24 cellular contexts compared by ENCODE assay signal in the genomic region with DNA sequence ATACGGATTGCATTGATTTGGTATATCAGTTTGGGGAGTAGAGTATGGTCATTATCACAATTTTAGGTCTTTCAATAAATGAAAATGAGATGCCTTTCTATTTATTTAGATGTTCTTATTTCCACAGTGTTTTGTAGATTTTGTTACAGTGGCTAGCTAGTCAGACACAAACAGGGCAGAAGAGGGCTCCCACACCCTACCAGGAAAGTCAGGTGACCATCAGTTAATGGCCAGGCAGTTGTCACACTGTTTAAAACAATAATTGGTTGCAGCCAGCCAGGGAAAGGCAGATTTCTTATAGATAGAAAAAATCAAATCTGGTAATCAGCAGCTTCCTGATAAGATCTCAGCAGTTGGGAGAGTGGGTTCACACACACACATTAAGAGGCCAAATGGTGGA. TPM values are rescaled to one million over a fixed set of nuclear protein-coding genes. Genes with fewer than 3 reads are reported as not detected.
DNase-seq lines count a peak whose midpoint lies in the region; ATAC-seq, FAIRE-seq and TF ChIP-seq lines count a peak whose summit lies in the region.
"Had no signal": no experiment of that assay in that cellular context is flagged by ENCODE, and none has a peak within 500 bp of the region (broad histone marks: within the 10 kb centered on the region; RNA-seq: fewer than 3 reads in every experiment).

No MANE protein-coding gene starts in this region.

- H3K9me3 ChIP-seq in liver (ENCODE audit: control insufficient read depth in 4 of 4, low read length in 3 of 4) (no peaks in the 10 kb centered on the region), HepG2 (ENCODE audit: low read length) (no peaks in the 10 kb centered on the region)

- no peak overlapping the region for H3K27ac ChIP-seq in liver (ENCODE audit: low read depth in 1 of 2, low read length in 2 of 2)
- H3K27ac ChIP-seq in HepG2 (ENCODE audit: extremely low read length, insufficient read depth, low read length): no peak overlapping the region

- peak; percentile 44 to 46 for TF ChIP-seq RAD21 in liver (IDR thresholded peaks at IDR 0.05)
- TF ChIP-seq RAD21 in HepG2 (CRISPR knock-in tag; IDR thresholded peaks at IDR 0.05): no peak

- no peak for FAIRE-seq in HepG2 (lab: Jason Lieb, UNC)
- FAIRE-seq: GM12891, H1 had no signal

- H3K27me3 Mint-ChIP-seq in glutamatergic neuron (ENCODE audit: unreplicated experiment): no peaks in the 10 kb centered on the region
- H3K27me3 Mint-ChIP-seq in type B pancreatic cell: no peaks in the 10 kb centered on the region
- H3K27me3 Mint-ChIP-seq: CD4-positive, alpha-beta memory T cell had no signal

- H3K4me1 Mint-ChIP-seq in glutamatergic neuron (ENCODE audit: low read depth, unreplicated experiment) (peaks cover 7% of the 10 kb centered on the region), type B pancreatic cell (ENCODE audit: unreplicated experiment) (no peaks in the 10 kb centered on the region)
- H3K4me1 Mint-ChIP-seq: CD4-positive, alpha-beta memory T cell had no signal

- POLR2A ChIA-PET in HepG2 (lab: Yijun Ruan, JAX): no interaction called here

- in situ Hi-C loops in HepG2 (cut with HindIII; ENCODE audit: extremely low pct_ligation_motif_present, low pct_unique_long_range_greater_than_20kb): no loop called here

- H3K4me3 ChIP-seq in liver (ENCODE audit: low read depth in 1 of 3, low read length in 3 of 3) (no peak overlapping the region), HepG2 (replicated peaks in 1 of 3; ENCODE audit: insufficient read depth in 1 of 3, low read depth in 2 of 3, low read length in 3 of 3) (no peak overlapping the region)

- peak overlapping the region; percentile 0 for H3K4me3 Mint-ChIP-seq in glutamatergic neuron (ENCODE audit: unreplicated experiment)
- no peak overlapping the region for H3K4me3 Mint-ChIP-seq in type B pancreatic cell
- H3K4me3 Mint-ChIP-seq: CD4-positive, alpha-beta memory T cell had no signal

- H3K36me3 Mint-ChIP-seq in glutamatergic neuron (ENCODE audit: unreplicated experiment) (no peaks in the 10 kb centered on the region), type B pancreatic cell (no peaks in the 10 kb centered on the region)
- H3K36me3 Mint-ChIP-seq: CD4-positive, alpha-beta memory T cell had no signal

- H3K9ac ChIP-seq in liver (ENCODE audit: low read depth in 1 of 2, low read length in 2 of 2) (no peak overlapping the region), HepG2 (ENCODE audit: insufficient read depth, low read depth, low read length) (no peak overlapping the region)

- no peaks in the 10 kb centered on the region for H3K79me2 ChIP-seq in HepG2 (ENCODE audit: insufficient read depth, low read length)

- H3K27ac Mint-ChIP-seq in glutamatergic neuron (ENCODE audit: unreplicated experiment) (peak overlapping the region; percentile 16), type B pancreatic cell (no peak overlapping the region)
- H3K27ac Mint-ChIP-seq: CD4-positive, alpha-beta memory T cell had no signal

- H3K9me3 Mint-ChIP-seq in glutamatergic neuron (ENCODE audit: unreplicated experiment) (no peaks in the 10 kb centered on the region), type B pancreatic cell (no peaks in the 10 kb centered on the region)
- H3K9me3 Mint-ChIP-seq: CD4-positive, alpha-beta memory T cell had no signal

- H3K4me1 ChIP-seq in liver (ENCODE audit: control insufficient read depth in 4 of 4, insufficient read depth in 4 of 4, low read length in 3 of 4) (no peaks in the 10 kb centered on the region), HepG2 (ENCODE audit: insufficient read depth, low read length) (no peaks in the 10 kb centered on the region)

- no TSS peak for BruUV-seq in HepG2 (replicated peaks; lab: Mats Ljungman, UMichigan)

- TF ChIP-seq CTCF in liver (IDR thresholded peaks at IDR 0.05; ENCODE audit: low read depth, low read length, missing input control): no peak
- TF ChIP-seq CTCF in HepG2 (CRISPR knock-in tag; IDR thresholded peaks at IDR 0.05): no peak
- TF ChIP-seq CTCF in glutamatergic neuron (IDR thresholded peaks at IDR 0.05; ENCODE audit: partially characterized antibody, unreplicated experiment): no peak
- no peak for TF ChIP-seq CTCF in type B pancreatic cell (conservative IDR thresholded peaks at IDR 0.05)

- WGBS in liver: 81% methylated on average over 1 of the region's 1 CpG
- 86% methylated on average over 1 of the region's 1 CpG for WGBS in HepG2 (ENCODE audit: low lambda C conversion rate)

- no peak for TF ChIP-seq POLR2A in HepG2 (IDR thresholded peaks at IDR 0.05; ENCODE audit: insufficient read depth in 1 of 2, low read depth in 2 of 2, low read length in 2 of 2)

- DNase-seq in HepG2 (ENCODE audit: low spot score) (no peak), M059J (ENCODE audit: low read depth) (peak; percentile 5), glutamatergic neuron (no peak), left lobe of liver (ENCODE audit: low spot score) (no peak), type B pancreatic cell (ENCODE audit: extremely low spot score, unreplicated experiment) (no peak)
- DNase-seq: C1 segment of cervical spinal cord; Calu3; CD4-positive, alpha-beta memory T cell; COR-L47; DMS53; DMS79 treated with DMSO at 0.1 percent for 48 hours; GF-D8; H7; HCEC 1CT had no signal

- H3K4me2 ChIP-seq in HepG2 (ENCODE audit: low read depth, low read length): no peak overlapping the region

- H3K27me3 ChIP-seq in liver (ENCODE audit: control insufficient read depth in 4 of 4, insufficient read depth in 4 of 4, low read length in 3 of 4): no peaks in the 10 kb centered on the region
- no peaks in the 10 kb centered on the region; a peak in 1 of 5 replicates for H3K27me3 ChIP-seq in HepG2 (ENCODE audit: control insufficient read depth in 1 of 2, insufficient read depth in 2 of 2, low read length in 2 of 2)

- no peaks in the 10 kb centered on the region for H3K36me3 ChIP-seq in liver (ENCODE audit: control insufficient read depth in 4 of 4, insufficient read depth in 3 of 4, low read depth in 1 of 4, low read length in 3 of 4)
- no peaks in the 10 kb centered on the region for H3K36me3 ChIP-seq in HepG2 (replicated peaks in 1 of 2; ENCODE audit: control insufficient read depth in 1 of 2, insufficient read depth in 2 of 2, low read length in 2 of 2)

- CTCF ChIA-PET in HepG2 (lab: Yijun Ruan, JAX; ENCODE audit: low intra/inter-chr PET ratio, low total read pairs): no interaction called here

- TF ChIP-seq EP300 in HepG2 (IDR thresholded peaks at IDR 0.05; ENCODE audit: low read depth in 2 of 2, low read length in 2 of 2) (no peak), HepG2 (CRISPR knock-in tag; IDR thresholded peaks at IDR 0.05; ENCODE audit: borderline replicate concordance) (no peak)

- H2AFZ ChIP-seq in HepG2 (ENCODE audit: low read length): no peak overlapping the region

- intact Hi-C loops in HepG2 (cut with micrococcal nuclease; ENCODE audit: unreplicated experiment): no loop called here

- no peaks in the 10 kb centered on the region for H4K20me1 ChIP-seq in HepG2 (ENCODE audit: insufficient read depth, low read length)

- ATAC-seq in HepG2: no peak
- ATAC-seq in left lobe of liver: peak; percentile 55
- no peak for ATAC-seq in HG02610 (IDR thresholded peaks at IDR 0.05; ENCODE audit: unreplicated experiment)
- ATAC-seq in activated CD4-positive, CD25-positive, alpha-beta regulatory T cell treated with anti-CD3 and anti-CD28 coated beads, Interleukin-2, amount 50 U/mL, for 24 hours: no peak

TF ChIP-seq in liver, 16 proteins besides CTCF, POLR2A, EP300 and RAD21:
- TF ChIP-seq NR2F2 (IDR thresholded peaks at IDR 0.05): no peak
- TF ChIP-seq JUND (IDR thresholded peaks at IDR 0.05): no peak

TF ChIP-seq in HepG2, 621 proteins besides CTCF, POLR2A, EP300 and RAD21 (continues in another document):
- TF ChIP-seq RFX1 (IDR thresholded peaks at IDR 0.05) (no peak), PITX1 (CRISPR knock-in tag; IDR thresholded peaks at IDR 0.05) (no peak), SRSF1 (optimal IDR thresholded peaks at IDR 0.05; ENCODE audit: low read depth, low read length) (no peak), ZMYM3 (CRISPR knock-in tag; IDR thresholded peaks at IDR 0.05) (no peak)

RNA-seq across cellular contexts. Expression of gene UGT2B17, which starts 57.2 kb away (rescaled TPM):
- total RNA-seq in liver (1 to 10 TPM in 1 of 2 donors, not detected in 1; 1.3 TPM), HepG2 (2016; rRNA removed; fragmentation: Illumina TruSeq; extraction: Trizol) (not detected in 2 replicates), glutamatergic neuron (ENCODE audit: unreplicated experiment) (not detected), left lobe of liver (9.8 TPM), type B pancreatic cell (ENCODE audit: low replicate concordance) (0.31 TPM in 1 of 2 replicates, not detected in the other)
- polyA plus RNA-seq in liver (10 to 100 TPM in 1 of 2 donors, 1 to 10 TPM in 1; 4.7 to 17.2 TPM), HepG2 (2011; rRNA removed) (not detected in 2 replicates)
- total RNA-seq in HepG2 (2016; cell fraction: cytosol; rRNA removed; fragmentation: Illumina TruSeq; extraction: Trizol; ENCODE audit: low read depth): not detected in 2 replicates
- not detected in 2 replicates for total RNA-seq in HepG2 (2016; cell fraction: insoluble cytoplasmic fraction; rRNA removed; fragmentation: Illumina TruSeq; extraction: Trizol)
- not detected in 2 replicates for total RNA-seq in HepG2 (2016; cell fraction: membrane; rRNA removed; fragmentation: Illumina TruSeq; extraction: Trizol)
- not detected in 2 replicates for total RNA-seq in HepG2 (2016; cell fraction: nucleus; rRNA removed; fragmentation: Illumina TruSeq; extraction: Trizol)
- not detected in 2 replicates for polyA plus RNA-seq in HepG2 (2011; cell fraction: cytosol; rRNA removed)
- polyA plus RNA-seq in HepG2 (2011; cell fraction: nucleus; rRNA removed): not detected in 2 replicates
- polyA plus RNA-seq in HepG2 (2012): 0.17 TPM in 1 of 2 replicates, not detected in the other
- polyA plus RNA-seq in HepG2 (2016; cell fraction: cytosol; fragmentation: Illumina TruSeq; extraction: Trizol; ENCODE audit: low read depth): not detected in 2 replicates
- not detected in 2 replicates for polyA plus RNA-seq in HepG2 (2016; cell fraction: insoluble cytoplasmic fraction; fragmentation: Illumina TruSeq; extraction: Trizol; ENCODE audit: low read depth)
- not detected in 2 replicates for polyA plus RNA-seq in HepG2 (2016; cell fraction: membrane; fragmentation: Illumina TruSeq; extraction: Trizol; ENCODE audit: low read depth)
- not detected in 2 replicates for polyA plus RNA-seq in HepG2 (2016; cell fraction: nucleus; fragmentation: Illumina TruSeq; extraction: Trizol; ENCODE audit: insufficient read depth, low read depth)
- polyA minus RNA-seq in HepG2 (2011; rRNA and poly(A)+ RNA removed; ENCODE audit: low replicate concordance): not detected in 2 replicates
- polyA minus RNA-seq in HepG2 (2011; cell fraction: cytosol; rRNA and poly(A)+ RNA removed): not detected in 2 replicates
- not detected in 2 replicates for polyA minus RNA-seq in HepG2 (2011; cell fraction: nucleus; rRNA and poly(A)+ RNA removed)
- 0.22 and 1.2 TPM in 2 replicates for total RNA-seq in M059J (2014; rRNA removed; shearing (Covaris generic))
- total RNA-seq: A172; A673; Calu3; CD4-positive, alpha-beta memory T cell; Daoy; G401; H1; H7 had no signal
- polyA plus RNA-seq: BJ; CD4-positive, alpha-beta memory T cell; H1 had no signal
